In the genomic region with DNA sequence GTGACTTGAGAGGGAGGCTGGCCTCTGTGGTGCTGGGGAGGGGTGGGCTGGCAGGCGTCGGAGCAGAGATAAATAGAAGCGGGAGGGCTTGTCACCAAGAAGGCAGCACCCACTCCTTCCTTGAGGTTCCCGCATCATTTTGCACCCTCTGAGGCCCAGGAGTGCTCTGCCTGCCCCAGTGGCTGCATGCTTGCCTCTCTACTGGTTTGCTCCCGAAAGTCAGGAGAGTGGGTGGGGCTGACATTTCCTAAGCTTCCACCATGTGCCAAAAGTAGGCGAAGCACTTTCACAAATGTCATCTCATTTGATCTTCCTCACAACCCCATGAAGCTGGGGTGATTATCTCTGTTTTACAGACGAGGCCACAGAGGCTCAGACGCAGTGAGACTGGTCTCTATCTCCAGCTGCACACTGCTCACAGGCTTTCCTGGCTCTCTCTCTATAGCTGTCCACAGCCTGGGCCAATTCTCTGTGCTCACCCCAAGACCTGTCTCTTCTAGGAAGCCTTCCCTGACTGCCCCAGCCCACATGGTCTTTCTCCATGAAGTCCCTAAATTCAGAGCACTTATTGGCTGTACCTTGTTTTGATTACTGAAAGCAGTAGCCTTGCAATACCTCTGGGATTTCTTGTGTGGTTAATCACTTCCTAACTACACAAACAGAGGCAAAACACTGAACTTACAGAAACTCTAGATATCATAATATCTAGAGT, we compare ENCODE assay signal across 10 cellular contexts. TPM values are rescaled to one million over a fixed set of nuclear protein-coding genes. Genes with fewer than 3 reads are reported as not detected.
A peak's percentile ranks its signal among the peaks of the same experiment; 100 is the strongest.
DNase-seq lines count a peak whose midpoint lies in the region; ATAC-seq, FAIRE-seq and TF ChIP-seq lines count a peak whose summit lies in the region.
"Had no signal": no experiment of that assay in that cellular context is flagged by ENCODE, and none has a peak within 500 bp of the region (broad histone marks: within the 10 kb centered on the region; RNA-seq: fewer than 3 reads in every experiment).

No MANE protein-coding gene starts in this region.

- H3K27ac Mint-ChIP-seq in activated naive CD4-positive, alpha-beta T cell treated with anti-CD3 and anti-CD28 coated beads, Interleukin-2, amount 50 U/mL, for 72 hours = peak overlapping the region; percentile 98 to 100

- peaks cover 0 to 5% of the 10 kb centered on the region in 2 donors for H3K4me1 ChIP-seq in kidney (ENCODE audit: control insufficient read depth in 1 of 2, insufficient read depth in 1 of 2, low read depth in 1 of 2, low read length in 2 of 2)
- H3K4me1 ChIP-seq: SJSA1 had no signal

- no peak for FAIRE-seq in kidney (lab: Jason Lieb, UNC)
- FAIRE-seq: islet of Langerhans had no signal

- peaks cover 4 to 5% of the 10 kb centered on the region in 2 donors for H3K9me3 Mint-ChIP-seq in activated naive CD4-positive, alpha-beta T cell treated with anti-CD3 and anti-CD28 coated beads, Interleukin-2, amount 50 U/mL, for 72 hours

- TF ChIP-seq CTCF in kidney (IDR thresholded peaks at IDR 0.05; ENCODE audit: borderline replicate concordance, extremely low read depth, insufficient read depth) = no peak

- intact Hi-C loops in kidney (cut with DNase I) = no loop called here

- H3K36me3 ChIP-seq in kidney (ENCODE audit: control insufficient read depth in 1 of 2, insufficient read depth in 2 of 2, low read length in 2 of 2) = peaks cover 0 to 3% of the 10 kb centered on the region in 2 donors
- H3K36me3 ChIP-seq: SJSA1 had no signal

- H3K9ac ChIP-seq in kidney (ENCODE audit: low read length in 2 of 2) = no peak overlapping the region

- ATAC-seq in GM19438 (IDR thresholded peaks at IDR 0.05; ENCODE audit: low read depth, unreplicated experiment) (peak; percentile 71), HG03439 (IDR thresholded peaks at IDR 0.05; ENCODE audit: unreplicated experiment) (peak; percentile 64)
- peak; percentile 85 to 89 for ATAC-seq in activated naive CD4-positive, alpha-beta T cell treated with anti-CD3 and anti-CD28 coated beads, Interleukin-2, amount 50 U/mL, for 72 hours

- no peak overlapping the region for H3K4me3 ChIP-seq in kidney (ENCODE audit: low read length in 2 of 2)
- H3K4me3 ChIP-seq: SJSA1 had no signal

- DNase-seq in activated naive CD4-positive, alpha-beta T cell treated with anti-CD3 and anti-CD28 coated beads, Interleukin-2, amount 50 U/mL, for 72 hours (ENCODE audit: low spot score in 2 of 2) = peak; percentile 70 to 72
- DNase-seq in stimulated activated CD4-positive, alpha-beta T cell treated with anti-CD3 and anti-CD28 coated beads, Interleukin-12 subunit alpha, Interleukin-12 subunit beta, amount 100 ng/mL, for 48 hours (ENCODE audit: low read depth in 2 of 3, low spot score in 1 of 3) = peak; percentile 42 to 64 (median 59)
- DNase-seq in kidney (no peak), NCI-H1105 treated with DMSO at 0.1 percent for 48 hours (lab: John Stamatoyannopoulos, UW) (no peak), occipital lobe (lab: John Stamatoyannopoulos, UW) (no peak), NK-92 (lab: John Stamatoyannopoulos, UW; ENCODE audit: unreplicated experiment) (no peak)

- no peak overlapping the region for H3K27ac ChIP-seq in kidney (ENCODE audit: low read depth in 2 of 2, low read length in 2 of 2)
- H3K27ac ChIP-seq: SJSA1 had no signal

- H3K9me3 ChIP-seq in kidney (ENCODE audit: control insufficient read depth in 1 of 2, low read length in 2 of 2) = no peaks in the 10 kb centered on the region
- H3K9me3 ChIP-seq: SJSA1 had no signal

- peaks cover 7 to 29% of the 10 kb centered on the region in 2 donors for H3K36me3 Mint-ChIP-seq in activated naive CD4-positive, alpha-beta T cell treated with anti-CD3 and anti-CD28 coated beads, Interleukin-2, amount 50 U/mL, for 72 hours

RNA-seq across cellular contexts. Expression of gene UCP3, which starts 2.6 kb away (rescaled TPM):
- 1 to 10 TPM; 1.5 to 2.7 TPM for total RNA-seq in activated naive CD4-positive, alpha-beta T cell treated with anti-CD3 and anti-CD28 coated beads, Interleukin-2, amount 50 U/mL, for 72 hours
- 4.0 TPM for total RNA-seq in kidney
- polyA plus RNA-seq in kidney (ENCODE audit: insufficient read depth, low read depth, low replicate concordance) = 0.28 TPM
- 0.62 TPM for total RNA-seq in occipital lobe

RNA-seq across cellular contexts. Expression of gene UCP2, which starts 28.9 kb away (rescaled TPM):
- total RNA-seq in activated naive CD4-positive, alpha-beta T cell treated with anti-CD3 and anti-CD28 coated beads, Interleukin-2, amount 50 U/mL, for 72 hours = 100 to 1,000 TPM; 271 to 326 TPM
- total RNA-seq in kidney (104 TPM), occipital lobe (5.0 TPM)
- 36.4 TPM for polyA plus RNA-seq in kidney (ENCODE audit: insufficient read depth, low read depth, low replicate concordance)

Comparison
In these comparisons a context has a peak if more than half of its experiments do, and no peak if none do; other contexts are left out.
1. DNase-seq: peak in activated naive CD4-positive, alpha-beta T cell treated with anti-CD3 and anti-CD28 coated beads, Interleukin-2, amount 50 U/mL, for 72 hours (2 of 2) and stimulated activated CD4-positive, alpha-beta T cell treated with anti-CD3 and anti-CD28 coated beads, Interleukin-12 subunit alpha, Interleukin-12 subunit beta, amount 100 ng/mL, for 48 hours (3 of 3); none in kidney (single experiment), NCI-H1105 treated with DMSO at 0.1 percent for 48 hours (single experiment), occipital lobe (single experiment) and NK-92 (single experiment).
2. RNA of gene UCP2, which starts 28.9 kb away (total RNA-seq): 271 to 326 TPM in activated naive CD4-positive, alpha-beta T cell treated with anti-CD3 and anti-CD28 coated beads, Interleukin-2, amount 50 U/mL, for 72 hours and 104 TPM in kidney (single experiment); 5.0 TPM in occipital lobe (single experiment); every median in the first group is over 10 times any median in the second.
3. Peak in every context shown above with its lines, with median percentiles within 50 percentile points of each other: ATAC-seq.